ENCODE assay signal across 13 cellular contexts in the genomic region with DNA sequence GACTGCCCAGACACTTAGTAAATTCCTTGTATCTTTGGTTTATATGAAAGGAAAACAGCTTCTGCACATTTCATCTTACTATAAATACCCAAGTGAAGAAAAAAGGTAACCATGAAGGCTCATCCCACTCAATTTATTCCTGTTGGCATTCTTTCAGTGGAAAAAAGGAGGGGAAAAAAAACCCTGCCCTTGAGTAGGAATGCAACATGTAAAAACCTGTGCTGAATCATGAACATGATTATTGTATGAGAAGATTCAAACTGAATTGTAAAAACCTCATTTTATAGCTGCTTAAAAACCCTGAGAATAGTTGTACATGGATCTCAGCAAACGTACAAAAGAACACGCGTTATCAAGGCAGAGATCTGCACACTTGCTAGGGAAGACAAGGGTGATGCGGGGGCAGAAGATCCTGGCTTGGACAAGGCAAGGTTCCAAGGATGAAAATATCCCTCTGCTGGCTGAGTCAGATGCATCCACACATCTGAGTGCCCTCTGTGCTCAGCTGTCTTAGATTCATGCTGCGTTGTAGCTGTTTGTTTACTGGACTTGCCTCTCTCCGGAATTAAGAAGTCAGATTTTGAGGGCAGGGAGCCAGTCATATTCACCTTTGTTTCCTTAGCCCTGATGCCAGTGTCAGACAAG.
DNase-seq lines count a peak whose midpoint lies in the region; FAIRE-seq and TF ChIP-seq lines count a peak whose summit lies in the region.
"Had no signal": no experiment of that assay in that cellular context is flagged by ENCODE, and none has a peak within 500 bp of the region (broad histone marks: within the 10 kb centered on the region; RNA-seq: fewer than 3 reads in every experiment).

No MANE protein-coding gene starts in this region.

- peak; percentile 31 for FAIRE-seq in endometrium (lab: Jason Lieb, UNC)

- H4K91ac ChIP-seq in mesenchymal stem cell (ENCODE audit: low read length) = no peak overlapping the region

- H2BK120ac ChIP-seq in mesenchymal stem cell (ENCODE audit: low read depth, low read length) = no peak overlapping the region

- H2BK5ac ChIP-seq in mesenchymal stem cell (ENCODE audit: low read depth, low read length, poor library complexity, severe bottlenecking) = no peak overlapping the region

- peaks cover 25% of the 10 kb centered on the region for H3K79me1 ChIP-seq in mesenchymal stem cell (replicated peaks; ENCODE audit: low read length, poor library complexity, severe bottlenecking)

- H2BK15ac ChIP-seq in mesenchymal stem cell (ENCODE audit: low read depth, poor library complexity, severe bottlenecking) = no peak overlapping the region

- peak overlapping the region in 1 of 2 experiments; percentile 49 for H3K18ac ChIP-seq in mesenchymal stem cell (ENCODE audit: low read depth in 1 of 2, low read length in 2 of 2)

- H3K4me2 ChIP-seq in mesenchymal stem cell (ENCODE audit: low read length, poor library complexity, severe bottlenecking) = no peak overlapping the region

- H3K4me1 ChIP-seq in mesenchymal stem cell (ENCODE audit: control insufficient read depth, insufficient read depth, low read depth, low read length) = peaks cover 4% of the 10 kb centered on the region
- H3K4me1 ChIP-seq: transverse colon had no signal

- TF ChIP-seq CTCF in AG04450 (IDR thresholded peaks at IDR 0.05; ENCODE audit: low read depth, low read length) (peak; percentile 44), GM10248 (IDR thresholded peaks at IDR 0.05; ENCODE audit: control extremely low read depth, extremely low read depth, low read depth, missing control alignments) (no peak)

- no peaks in the 10 kb centered on the region for H3K36me3 ChIP-seq in mesenchymal stem cell (ENCODE audit: control insufficient read depth in 1 of 2, insufficient read depth in 2 of 2, low read depth in 1 of 2, low read length in 2 of 2)
- H3K36me3 ChIP-seq: sigmoid colon, transverse colon had no signal

- POLR2A ChIA-PET in AG04450 (lab: Yijun Ruan, JAX) = no interaction called here
- POLR2A ChIA-PET in GM10248 (lab: Yijun Ruan, JAX) = no interaction called here

- peak overlapping the region; percentile 65 for H4K8ac ChIP-seq in mesenchymal stem cell (ENCODE audit: low read length)

- CTCF ChIA-PET in AG04450 (lab: Charles Lee) = interaction anchor here (0.8 kb wide), 1 partner anchor 826 kb away, joined by 3 read pairs; no protein-coding TSS in a partner anchor
- CTCF ChIA-PET in GM10248 (lab: Yijun Ruan, JAX) = interaction anchor here (0.9 kb wide), 1 partner anchor 11 kb away, joined by 3 read pairs; no protein-coding TSS in a partner anchor

- WGBS in mesenchymal stem cell = 67% methylated on average over 6 of the region's 6 CpGs

- H3K4me3 ChIP-seq in AG04450 (ENCODE audit: low read depth, low read length) = no peak overlapping the region
- peak overlapping the region in 1 of 2 experiments; percentile 48 for H3K4me3 ChIP-seq in mesenchymal stem cell (ENCODE audit: insufficient read depth in 1 of 2, low read depth in 1 of 2, low read length in 2 of 2)
- H3K4me3 ChIP-seq: sigmoid colon, transverse colon had no signal

- H3K9me3 ChIP-seq in AG04450 (ENCODE audit: control insufficient read depth, insufficient read depth, low read length) (no peaks in the 10 kb centered on the region), mesenchymal stem cell (ENCODE audit: control insufficient read depth, low read length) (no peaks in the 10 kb centered on the region)
- H3K9me3 ChIP-seq: sigmoid colon, transverse colon had no signal

- no peak overlapping the region for H3K14ac ChIP-seq in mesenchymal stem cell (ENCODE audit: low read length in 2 of 2)

- no peak overlapping the region for H3K23ac ChIP-seq in mesenchymal stem cell (ENCODE audit: low read length in 2 of 2)

- H2BK12ac ChIP-seq in mesenchymal stem cell (ENCODE audit: low read length in 2 of 2) = peak overlapping the region in 1 of 2 experiments; percentile 49

- no peak overlapping the region for H3K4ac ChIP-seq in mesenchymal stem cell (ENCODE audit: low read depth in 1 of 2, low read length in 2 of 2)

- DNase-seq in AG04450 (ENCODE audit: low read depth, low spot score) = peak; percentile 21
- peak; percentile 54 for DNase-seq in NCI-H226
- peak; percentile 40 for DNase-seq in mesenchymal stem cell
- DNase-seq in GM10248 (ENCODE audit: extremely low spot score) = no peak
- no peak for DNase-seq in DMS53 (lab: John Stamatoyannopoulos, UW)
- no peak for DNase-seq in OCI-M1 (lab: John Stamatoyannopoulos, UW)
- no peak for DNase-seq in substantia nigra (lab: John Stamatoyannopoulos, UW)
- DNase-seq: activated CD8-positive, alpha-beta T cell treated with anti-CD3 and anti-CD28 coated beads, Interleukin-2, amount 10 ng/mL, durations not matched to agents 7 days and 5 days; activated naive CD4-positive, alpha-beta T cell treated with anti-CD3 and anti-CD28 coated beads for 36 hours; NCI-H1417; sigmoid colon; transverse colon had no signal

- H2AK5ac ChIP-seq in mesenchymal stem cell (ENCODE audit: low read length, severe bottlenecking) = peak overlapping the region; percentile 44

- H3K27me3 ChIP-seq in AG04450 (ENCODE audit: control insufficient read depth, insufficient read depth, low read length) (no peaks in the 10 kb centered on the region), mesenchymal stem cell (ENCODE audit: control insufficient read depth in 1 of 2, insufficient read depth in 1 of 2, low read length in 2 of 2) (no peaks in the 10 kb centered on the region)
- H3K27me3 ChIP-seq: sigmoid colon, transverse colon had no signal

- H3K9ac ChIP-seq in mesenchymal stem cell (ENCODE audit: low read length) = peak overlapping the region; percentile 76

- H3K27ac ChIP-seq in AG04450 (ENCODE audit: low read depth, low read length) (no peak overlapping the region), mesenchymal stem cell (ENCODE audit: low read length, poor library complexity, severe bottlenecking) (no peak overlapping the region), substantia nigra (ENCODE audit: low read depth, low read length, poor library complexity, severe bottlenecking) (no peak overlapping the region)

- no peak overlapping the region for H2AFZ ChIP-seq in mesenchymal stem cell (ENCODE audit: low read depth, low read length)

Comparison
In these comparisons a context has a peak if more than half of its experiments do, and no peak if none do; other contexts are left out.
1. DNase-seq: peak in AG04450 (single experiment), NCI-H226 (single experiment) and mesenchymal stem cell (single experiment); none in GM10248 (single experiment), DMS53 (single experiment), OCI-M1 (single experiment) and substantia nigra (0 of 49).